2 cellular contexts compared by ENCODE assay signal in genomic region chr19:45340232-45340898, GRCh38.
TF ChIP-seq lines count a peak whose summit lies in the region.

Gene KLC3, plus strand, starts transcription at chr19:45340750. Its CDS starts 4,792 bp downstream, at chr19:45345542.

TF ChIP-seq in A549, 52 proteins besides CTCF, POLR2A, EP300 and RAD21 (continued from another document):
- TF ChIP-seq ZNF302 (CRISPR knock-in tag; IDR thresholded peaks at IDR 0.05): no peak
- TF ChIP-seq CBX2 (IDR thresholded peaks at IDR 0.05; ENCODE audit: borderline replicate concordance, low read depth): no peak
- peak; percentile 84 for TF ChIP-seq ZFP36 (IDR thresholded peaks at IDR 0.05; ENCODE audit: borderline replicate concordance, partially characterized antibody)
- TF ChIP-seq KDM1A (IDR thresholded peaks at IDR 0.05; ENCODE audit: low read depth): no peak

TF ChIP-seq in IMR-90, 13 proteins besides CTCF, POLR2A, EP300 and RAD21 (continued from another document):
- TF ChIP-seq MAZ (IDR thresholded peaks at IDR 0.05; ENCODE audit: borderline replicate concordance, low read depth, low read length): no peak
- TF ChIP-seq MAFK (IDR thresholded peaks at IDR 0.05; ENCODE audit: low read depth, low read length): no peak
- no peak for TF ChIP-seq RCOR1 (IDR thresholded peaks at IDR 0.05; ENCODE audit: insufficient replicate concordance, low read length)
- TF ChIP-seq RFX5 (IDR thresholded peaks at IDR 0.05; ENCODE audit: low read depth, low read length): no peak
TF ChIP-seq in IMR-90: peak in this region for 0.
